1 cellular context compared by ENCODE assay signal in the genomic region with DNA sequence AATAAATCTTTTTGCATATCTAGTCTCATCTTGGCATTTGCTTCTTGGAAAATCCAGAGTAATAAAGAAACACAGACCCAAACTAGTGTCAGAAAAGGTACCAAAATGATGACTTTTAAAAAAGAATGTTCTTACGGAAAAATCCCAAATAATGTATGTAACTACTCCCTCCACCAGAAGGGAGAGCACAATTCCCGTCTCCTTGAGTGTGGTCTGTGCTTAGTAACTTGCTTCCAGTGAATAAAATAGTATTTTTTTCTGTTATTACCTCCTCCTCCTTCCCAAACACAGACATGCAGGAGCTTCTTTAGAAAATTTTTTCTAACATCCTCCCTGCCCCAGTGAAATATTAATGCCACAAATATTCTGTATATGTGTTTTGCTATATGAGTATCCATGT.
TF ChIP-seq lines count a peak whose summit lies in the region.

No MANE protein-coding gene starts in this region.

TF ChIP-seq in IMR-90, 13 proteins besides CTCF, POLR2A, EP300 and RAD21:
- TF ChIP-seq MXI1 (IDR thresholded peaks at IDR 0.05; ENCODE audit: borderline replicate concordance, low read depth, low read length), result no peak
- TF ChIP-seq BHLHE40 (IDR thresholded peaks at IDR 0.05; ENCODE audit: low read depth, low read length), result no peak
- TF ChIP-seq FOS (IDR thresholded peaks at IDR 0.05; ENCODE audit: low read depth, low read length), result no peak
- TF ChIP-seq SMC3 (IDR thresholded peaks at IDR 0.05; ENCODE audit: low read depth, low read length), result no peak
- TF ChIP-seq RFX5 (IDR thresholded peaks at IDR 0.05; ENCODE audit: low read depth, low read length), result no peak
- TF ChIP-seq RCOR1 (IDR thresholded peaks at IDR 0.05; ENCODE audit: insufficient replicate concordance, low read length), result no peak
- TF ChIP-seq, protein P1, sequence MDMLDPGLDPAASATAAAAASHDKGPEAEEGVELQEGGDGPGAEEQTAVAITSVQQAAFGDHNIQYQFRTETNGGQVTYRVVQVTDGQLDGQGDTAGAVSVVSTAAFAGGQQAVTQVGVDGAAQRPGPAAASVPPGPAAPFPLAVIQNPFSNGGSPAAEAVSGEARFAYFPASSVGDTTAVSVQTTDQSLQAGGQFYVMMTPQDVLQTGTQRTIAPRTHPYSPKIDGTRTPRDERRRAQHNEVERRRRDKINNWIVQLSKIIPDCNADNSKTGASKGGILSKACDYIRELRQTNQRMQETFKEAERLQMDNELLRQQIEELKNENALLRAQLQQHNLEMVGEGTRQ (IDR thresholded peaks at IDR 0.05; ENCODE audit: low read depth, low read length), result no peak
- TF ChIP-seq NFE2L2 (IDR thresholded peaks at IDR 0.05; ENCODE audit: low read depth, low read length), result no peak
- no peak for TF ChIP-seq CEBPB (IDR thresholded peaks at IDR 0.05; ENCODE audit: low read depth, low read length)
- TF ChIP-seq, protein P2, sequence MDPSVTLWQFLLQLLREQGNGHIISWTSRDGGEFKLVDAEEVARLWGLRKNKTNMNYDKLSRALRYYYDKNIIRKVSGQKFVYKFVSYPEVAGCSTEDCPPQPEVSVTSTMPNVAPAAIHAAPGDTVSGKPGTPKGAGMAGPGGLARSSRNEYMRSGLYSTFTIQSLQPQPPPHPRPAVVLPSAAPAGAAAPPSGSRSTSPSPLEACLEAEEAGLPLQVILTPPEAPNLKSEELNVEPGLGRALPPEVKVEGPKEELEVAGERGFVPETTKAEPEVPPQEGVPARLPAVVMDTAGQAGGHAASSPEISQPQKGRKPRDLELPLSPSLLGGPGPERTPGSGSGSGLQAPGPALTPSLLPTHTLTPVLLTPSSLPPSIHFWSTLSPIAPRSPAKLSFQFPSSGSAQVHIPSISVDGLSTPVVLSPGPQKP (IDR thresholded peaks at IDR 0.05; ENCODE audit: borderline replicate concordance, low read depth, low read length), result no peak
- no peak for TF ChIP-seq MAFK (IDR thresholded peaks at IDR 0.05; ENCODE audit: low read depth, low read length)
- no peak for TF ChIP-seq MAZ (IDR thresholded peaks at IDR 0.05; ENCODE audit: borderline replicate concordance, low read depth, low read length)
- no peak for TF ChIP-seq CHD1 (IDR thresholded peaks at IDR 0.05; ENCODE audit: low read depth, low read length)
